ENCODE assay signal across 1 cellular context in genomic region chr1:120340838-120341751, GRCh38.
TF ChIP-seq lines count a peak whose summit lies in the region.

No MANE protein-coding gene starts in this region.

TF ChIP-seq in HEK293, 187 proteins besides CTCF, POLR2A, EP300 and RAD21 (continued from another document):
- TF ChIP-seq ZBTB11 (tag by site-specific recombination; conservative IDR thresholded peaks at IDR 0.05; ENCODE audit: low read depth): 0 out of 2 replicates have a peak, but pooled peaks have one; percentile 21
